Comparison of ENCODE assay signal across 1 cellular context in the genomic region with DNA sequence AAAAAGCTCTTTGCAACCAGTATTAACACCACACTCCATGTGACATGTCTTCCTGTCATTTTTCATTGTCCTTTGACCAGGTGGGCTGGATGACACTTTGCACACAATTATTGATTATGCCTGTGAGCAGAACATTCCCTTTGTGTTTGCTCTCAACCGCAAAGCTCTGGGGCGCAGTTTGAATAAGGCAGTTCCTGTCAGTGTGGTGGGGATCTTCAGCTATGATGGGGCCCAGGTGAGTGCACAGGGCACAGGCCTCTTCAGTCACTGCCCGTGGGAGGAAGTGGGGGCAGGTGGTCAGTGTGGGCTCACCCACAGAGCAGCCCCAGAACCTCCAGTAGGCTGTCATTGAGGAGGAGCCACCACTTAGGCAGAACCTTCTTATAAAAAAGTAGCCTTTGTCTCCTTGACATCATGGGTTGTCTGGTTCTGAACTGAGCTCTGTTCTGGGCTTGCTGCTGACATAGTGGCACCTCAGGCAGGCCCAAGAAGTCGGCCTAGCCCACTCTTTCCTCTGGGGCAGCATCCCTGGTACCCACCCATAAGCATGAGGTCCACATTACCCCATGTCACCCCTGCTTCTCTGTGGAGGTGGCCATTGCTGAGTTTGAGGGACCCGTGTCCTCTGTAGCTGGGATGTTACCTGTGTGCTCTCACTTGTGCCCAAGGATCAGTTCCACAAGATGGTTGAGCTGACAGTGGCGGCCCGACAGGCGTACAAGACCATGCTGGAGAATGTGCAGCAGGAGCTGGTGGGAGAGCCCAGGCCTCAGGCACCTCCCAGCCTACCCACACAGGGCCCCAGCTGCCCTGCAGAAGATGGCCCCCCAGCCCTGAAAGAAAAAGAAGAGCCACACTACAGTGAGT.
A peak's percentile ranks its signal among the peaks of the same experiment; 100 is the strongest.
TF ChIP-seq lines count a peak whose summit lies in the region.

No MANE protein-coding gene starts in this region.

TF ChIP-seq in HepG2, 621 proteins besides CTCF, POLR2A, EP300 and RAD21 (continued from another document and continues in another):
- TF ChIP-seq, protein P1, sequence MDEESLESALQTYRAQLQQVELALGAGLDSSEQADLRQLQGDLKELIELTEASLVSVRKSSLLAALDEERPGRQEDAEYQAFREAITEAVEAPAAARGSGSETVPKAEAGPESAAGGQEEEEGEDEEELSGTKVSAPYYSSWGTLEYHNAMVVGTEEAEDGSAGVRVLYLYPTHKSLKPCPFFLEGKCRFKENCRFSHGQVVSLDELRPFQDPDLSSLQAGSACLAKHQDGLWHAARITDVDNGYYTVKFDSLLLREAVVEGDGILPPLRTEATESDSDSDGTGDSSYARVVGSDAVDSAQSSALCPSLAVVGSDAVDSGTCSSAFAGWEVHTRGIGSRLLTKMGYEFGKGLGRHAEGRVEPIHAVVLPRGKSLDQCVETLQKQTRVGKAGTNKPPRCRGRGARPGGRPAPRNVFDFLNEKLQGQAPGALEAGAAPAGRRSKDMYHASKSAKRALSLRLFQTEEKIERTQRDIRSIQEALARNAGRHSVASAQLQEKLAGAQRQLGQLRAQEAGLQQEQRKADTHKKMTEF (CRISPR knock-in tag; IDR thresholded peaks at IDR 0.05), result peak; percentile 93
- TF ChIP-seq, protein P2, sequence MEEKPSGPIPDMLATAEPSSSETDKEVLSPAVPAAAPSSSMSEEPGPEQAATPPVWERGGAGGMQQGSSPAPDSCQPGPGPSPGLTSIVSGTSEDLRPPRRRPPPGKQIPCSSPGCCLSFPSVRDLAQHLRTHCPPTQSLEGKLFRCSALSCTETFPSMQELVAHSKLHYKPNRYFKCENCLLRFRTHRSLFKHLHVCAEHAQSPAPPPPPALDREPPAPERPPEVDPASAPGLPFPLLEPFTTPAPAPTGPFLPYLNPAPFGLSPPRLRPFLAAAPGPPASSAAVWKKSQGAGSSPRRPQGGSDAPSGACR (CRISPR knock-in tag; IDR thresholded peaks at IDR 0.05), result peak; percentile 43; the same call in 1 of the 2 replicates
- TF ChIP-seq STAG1 (CRISPR knock-in tag; IDR thresholded peaks at IDR 0.05) (no peak), SRSF9 (IDR thresholded peaks at IDR 0.05; ENCODE audit: borderline replicate concordance, insufficient read depth, low read depth, low read length, poor library complexity, severe bottlenecking) (no peak), KDM2A (CRISPR knock-in tag; IDR thresholded peaks at IDR 0.05; ENCODE audit: borderline replicate concordance, low read depth) (peak; percentile 35; the same call in 1 of the 2 replicates), ZNF333 (CRISPR knock-in tag; IDR thresholded peaks at IDR 0.05; ENCODE audit: borderline replicate concordance) (no peak), ZSCAN30 (CRISPR knock-in tag; IDR thresholded peaks at IDR 0.05) (no peak), CREB1 (IDR thresholded peaks at IDR 0.05) (0 out of 2 replicates have a peak, but pooled peaks have one; percentile 4), CREB1 (CRISPR knock-in tag; IDR thresholded peaks at IDR 0.05) (peak; percentile 86), NFKBIZ (CRISPR knock-in tag; IDR thresholded peaks at IDR 0.05) (peak; percentile 74; the same call in 1 of the 2 replicates), NR2F6 (IDR thresholded peaks at IDR 0.05) (peak; percentile 81), NR2F6 (CRISPR knock-in tag; IDR thresholded peaks at IDR 0.05) (peak; percentile 82), ZFYVE20 (CRISPR knock-in tag; IDR thresholded peaks at IDR 0.05; ENCODE audit: borderline replicate concordance, low read depth) (no peak), NFATC3 (CRISPR knock-in tag; IDR thresholded peaks at IDR 0.05) (no peak), ZMYM4 (CRISPR knock-in tag; IDR thresholded peaks at IDR 0.05) (peak; percentile 83), SRSF1 (optimal IDR thresholded peaks at IDR 0.05; ENCODE audit: low read depth, low read length) (no peak), SIX4 (CRISPR knock-in tag; IDR thresholded peaks at IDR 0.05) (peak; percentile 66; the same call in 1 of the 2 replicates), SKI (IDR thresholded peaks at IDR 0.05; ENCODE audit: partially characterized antibody) (peak; percentile 45), SRF (IDR thresholded peaks at IDR 0.05; ENCODE audit: low read depth, low read length) (peak; percentile 67; the same call in 1 of the 2 replicates), LCORL (IDR thresholded peaks at IDR 0.05) (no peak), LCORL (CRISPR knock-in tag; IDR thresholded peaks at IDR 0.05) (no peak), MAZ (IDR thresholded peaks at IDR 0.05; ENCODE audit: borderline replicate concordance, low read depth, low read length) (no peak), MAZ (CRISPR knock-in tag; IDR thresholded peaks at IDR 0.05; ENCODE audit: low read depth) (peak; percentile 34; the same call in 1 of the 2 replicates), PHF5A (CRISPR knock-in tag; IDR thresholded peaks at IDR 0.05; ENCODE audit: low read depth, unreplicated experiment) (peak; percentile 90), ZMYM2 (CRISPR knock-in tag; IDR thresholded peaks at IDR 0.05) (no peak), HIVEP1 (CRISPR knock-in tag; IDR thresholded peaks at IDR 0.05) (0 out of 2 replicates have a peak, but pooled peaks have one; percentile 23), HNF4A (CRISPR knock-in tag; IDR thresholded peaks at IDR 0.05) (peak; percentile 89), JARID2 (CRISPR knock-in tag; IDR thresholded peaks at IDR 0.05; ENCODE audit: insufficient replicate concordance) (peak; percentile 52), ARNT2 (CRISPR knock-in tag; IDR thresholded peaks at IDR 0.05; ENCODE audit: low read depth) (peak; percentile 58; the same call in 1 of the 2 replicates), TGIF2 (CRISPR knock-in tag; IDR thresholded peaks at IDR 0.05) (peak; percentile 99), NR2F1 (CRISPR knock-in tag; IDR thresholded peaks at IDR 0.05) (peak; percentile 31 to 36; a peak in 2 of 4 replicates), ZFP37 (CRISPR knock-in tag; IDR thresholded peaks at IDR 0.05; ENCODE audit: borderline replicate concordance) (no peak), ZNF17 (CRISPR knock-in tag; IDR thresholded peaks at IDR 0.05) (no peak)
- TF ChIP-seq, protein P3, sequence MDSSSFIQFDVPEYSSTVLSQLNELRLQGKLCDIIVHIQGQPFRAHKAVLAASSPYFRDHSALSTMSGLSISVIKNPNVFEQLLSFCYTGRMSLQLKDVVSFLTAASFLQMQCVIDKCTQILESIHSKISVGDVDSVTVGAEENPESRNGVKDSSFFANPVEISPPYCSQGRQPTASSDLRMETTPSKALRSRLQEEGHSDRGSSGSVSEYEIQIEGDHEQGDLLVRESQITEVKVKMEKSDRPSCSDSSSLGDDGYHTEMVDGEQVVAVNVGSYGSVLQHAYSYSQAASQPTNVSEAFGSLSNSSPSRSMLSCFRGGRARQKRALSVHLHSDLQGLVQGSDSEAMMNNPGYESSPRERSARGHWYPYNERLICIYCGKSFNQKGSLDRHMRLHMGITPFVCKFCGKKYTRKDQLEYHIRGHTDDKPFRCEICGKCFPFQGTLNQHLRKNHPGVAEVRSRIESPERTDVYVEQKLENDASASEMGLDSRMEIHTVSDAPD (CRISPR knock-in tag; IDR thresholded peaks at IDR 0.05), result 0 out of 2 replicates have a peak, but pooled peaks have one; percentile 35
- TF ChIP-seq, protein P4, sequence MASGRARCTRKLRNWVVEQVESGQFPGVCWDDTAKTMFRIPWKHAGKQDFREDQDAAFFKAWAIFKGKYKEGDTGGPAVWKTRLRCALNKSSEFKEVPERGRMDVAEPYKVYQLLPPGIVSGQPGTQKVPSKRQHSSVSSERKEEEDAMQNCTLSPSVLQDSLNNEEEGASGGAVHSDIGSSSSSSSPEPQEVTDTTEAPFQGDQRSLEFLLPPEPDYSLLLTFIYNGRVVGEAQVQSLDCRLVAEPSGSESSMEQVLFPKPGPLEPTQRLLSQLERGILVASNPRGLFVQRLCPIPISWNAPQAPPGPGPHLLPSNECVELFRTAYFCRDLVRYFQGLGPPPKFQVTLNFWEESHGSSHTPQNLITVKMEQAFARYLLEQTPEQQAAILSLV (CRISPR knock-in tag; IDR thresholded peaks at IDR 0.05; ENCODE audit: borderline replicate concordance), result peak; percentile 50; the same call in 1 of the 2 replicates
- TF ChIP-seq, protein P5, sequence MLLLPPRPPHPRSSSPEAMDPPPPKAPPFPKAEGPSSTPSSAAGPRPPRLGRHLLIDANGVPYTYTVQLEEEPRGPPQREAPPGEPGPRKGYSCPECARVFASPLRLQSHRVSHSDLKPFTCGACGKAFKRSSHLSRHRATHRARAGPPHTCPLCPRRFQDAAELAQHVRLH (CRISPR knock-in tag; IDR thresholded peaks at IDR 0.05; ENCODE audit: borderline replicate concordance, low read depth), result peak; percentile 95; the same call in 1 of the 2 replicates
- TF ChIP-seq, protein P6, sequence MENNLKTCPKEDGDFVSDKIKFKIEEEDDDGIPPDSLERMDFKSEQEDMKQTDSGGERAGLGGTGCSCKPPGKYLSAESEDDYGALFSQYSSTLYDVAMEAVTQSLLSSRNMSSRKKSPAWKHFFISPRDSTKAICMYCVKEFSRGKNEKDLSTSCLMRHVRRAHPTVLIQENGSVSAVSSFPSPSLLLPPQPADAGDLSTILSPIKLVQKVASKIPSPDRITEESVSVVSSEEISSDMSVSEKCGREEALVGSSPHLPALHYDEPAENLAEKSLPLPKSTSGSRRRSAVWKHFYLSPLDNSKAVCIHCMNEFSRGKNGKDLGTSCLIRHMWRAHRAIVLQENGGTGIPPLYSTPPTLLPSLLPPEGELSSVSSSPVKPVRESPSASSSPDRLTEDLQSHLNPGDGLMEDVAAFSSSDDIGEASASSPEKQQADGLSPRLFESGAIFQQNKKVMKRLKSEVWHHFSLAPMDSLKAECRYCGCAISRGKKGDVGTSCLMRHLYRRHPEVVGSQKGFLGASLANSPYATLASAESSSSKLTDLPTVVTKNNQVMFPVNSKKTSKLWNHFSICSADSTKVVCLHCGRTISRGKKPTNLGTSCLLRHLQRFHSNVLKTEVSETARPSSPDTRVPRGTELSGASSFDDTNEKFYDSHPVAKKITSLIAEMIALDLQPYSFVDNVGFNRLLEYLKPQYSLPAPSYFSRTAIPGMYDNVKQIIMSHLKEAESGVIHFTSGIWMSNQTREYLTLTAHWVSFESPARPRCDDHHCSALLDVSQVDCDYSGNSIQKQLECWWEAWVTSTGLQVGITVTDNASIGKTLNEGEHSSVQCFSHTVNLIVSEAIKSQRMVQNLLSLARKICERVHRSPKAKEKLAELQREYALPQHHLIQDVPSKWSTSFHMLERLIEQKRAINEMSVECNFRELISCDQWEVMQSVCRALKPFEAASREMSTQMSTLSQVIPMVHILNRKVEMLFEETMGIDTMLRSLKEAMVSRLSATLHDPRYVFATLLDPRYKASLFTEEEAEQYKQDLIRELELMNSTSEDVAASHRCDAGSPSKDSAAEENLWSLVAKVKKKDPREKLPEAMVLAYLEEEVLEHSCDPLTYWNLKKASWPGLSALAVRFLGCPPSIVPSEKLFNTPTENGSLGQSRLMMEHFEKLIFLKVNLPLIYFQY (CRISPR knock-in tag; IDR thresholded peaks at IDR 0.05; ENCODE audit: borderline replicate concordance), result peak; percentile 87
- TF ChIP-seq, protein P7, sequence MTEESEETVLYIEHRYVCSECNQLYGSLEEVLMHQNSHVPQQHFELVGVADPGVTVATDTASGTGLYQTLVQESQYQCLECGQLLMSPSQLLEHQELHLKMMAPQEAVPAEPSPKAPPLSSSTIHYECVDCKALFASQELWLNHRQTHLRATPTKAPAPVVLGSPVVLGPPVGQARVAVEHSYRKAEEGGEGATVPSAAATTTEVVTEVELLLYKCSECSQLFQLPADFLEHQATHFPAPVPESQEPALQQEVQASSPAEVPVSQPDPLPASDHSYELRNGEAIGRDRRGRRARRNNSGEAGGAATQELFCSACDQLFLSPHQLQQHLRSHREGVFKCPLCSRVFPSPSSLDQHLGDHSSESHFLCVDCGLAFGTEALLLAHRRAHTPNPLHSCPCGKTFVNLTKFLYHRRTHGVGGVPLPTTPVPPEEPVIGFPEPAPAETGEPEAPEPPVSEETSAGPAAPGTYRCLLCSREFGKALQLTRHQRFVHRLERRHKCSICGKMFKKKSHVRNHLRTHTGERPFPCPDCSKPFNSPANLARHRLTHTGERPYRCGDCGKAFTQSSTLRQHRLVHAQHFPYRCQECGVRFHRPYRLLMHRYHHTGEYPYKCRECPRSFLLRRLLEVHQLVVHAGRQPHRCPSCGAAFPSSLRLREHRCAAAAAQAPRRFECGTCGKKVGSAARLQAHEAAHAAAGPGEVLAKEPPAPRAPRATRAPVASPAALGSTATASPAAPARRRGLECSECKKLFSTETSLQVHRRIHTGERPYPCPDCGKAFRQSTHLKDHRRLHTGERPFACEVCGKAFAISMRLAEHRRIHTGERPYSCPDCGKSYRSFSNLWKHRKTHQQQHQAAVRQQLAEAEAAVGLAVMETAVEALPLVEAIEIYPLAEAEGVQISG (CRISPR knock-in tag; IDR thresholded peaks at IDR 0.05), result peak; percentile 46
- TF ChIP-seq, protein P8, sequence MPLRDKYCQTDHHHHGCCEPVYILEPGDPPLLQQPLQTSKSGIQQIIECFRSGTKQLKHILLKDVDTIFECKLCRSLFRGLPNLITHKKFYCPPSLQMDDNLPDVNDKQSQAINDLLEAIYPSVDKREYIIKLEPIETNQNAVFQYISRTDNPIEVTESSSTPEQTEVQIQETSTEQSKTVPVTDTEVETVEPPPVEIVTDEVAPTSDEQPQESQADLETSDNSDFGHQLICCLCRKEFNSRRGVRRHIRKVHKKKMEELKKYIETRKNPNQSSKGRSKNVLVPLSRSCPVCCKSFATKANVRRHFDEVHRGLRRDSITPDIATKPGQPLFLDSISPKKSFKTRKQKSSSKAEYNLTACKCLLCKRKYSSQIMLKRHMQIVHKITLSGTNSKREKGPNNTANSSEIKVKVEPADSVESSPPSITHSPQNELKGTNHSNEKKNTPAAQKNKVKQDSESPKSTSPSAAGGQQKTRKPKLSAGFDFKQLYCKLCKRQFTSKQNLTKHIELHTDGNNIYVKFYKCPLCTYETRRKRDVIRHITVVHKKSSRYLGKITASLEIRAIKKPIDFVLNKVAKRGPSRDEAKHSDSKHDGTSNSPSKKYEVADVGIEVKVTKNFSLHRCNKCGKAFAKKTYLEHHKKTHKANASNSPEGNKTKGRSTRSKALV (CRISPR knock-in tag; IDR thresholded peaks at IDR 0.05), result no peak
- TF ChIP-seq, protein P9, sequence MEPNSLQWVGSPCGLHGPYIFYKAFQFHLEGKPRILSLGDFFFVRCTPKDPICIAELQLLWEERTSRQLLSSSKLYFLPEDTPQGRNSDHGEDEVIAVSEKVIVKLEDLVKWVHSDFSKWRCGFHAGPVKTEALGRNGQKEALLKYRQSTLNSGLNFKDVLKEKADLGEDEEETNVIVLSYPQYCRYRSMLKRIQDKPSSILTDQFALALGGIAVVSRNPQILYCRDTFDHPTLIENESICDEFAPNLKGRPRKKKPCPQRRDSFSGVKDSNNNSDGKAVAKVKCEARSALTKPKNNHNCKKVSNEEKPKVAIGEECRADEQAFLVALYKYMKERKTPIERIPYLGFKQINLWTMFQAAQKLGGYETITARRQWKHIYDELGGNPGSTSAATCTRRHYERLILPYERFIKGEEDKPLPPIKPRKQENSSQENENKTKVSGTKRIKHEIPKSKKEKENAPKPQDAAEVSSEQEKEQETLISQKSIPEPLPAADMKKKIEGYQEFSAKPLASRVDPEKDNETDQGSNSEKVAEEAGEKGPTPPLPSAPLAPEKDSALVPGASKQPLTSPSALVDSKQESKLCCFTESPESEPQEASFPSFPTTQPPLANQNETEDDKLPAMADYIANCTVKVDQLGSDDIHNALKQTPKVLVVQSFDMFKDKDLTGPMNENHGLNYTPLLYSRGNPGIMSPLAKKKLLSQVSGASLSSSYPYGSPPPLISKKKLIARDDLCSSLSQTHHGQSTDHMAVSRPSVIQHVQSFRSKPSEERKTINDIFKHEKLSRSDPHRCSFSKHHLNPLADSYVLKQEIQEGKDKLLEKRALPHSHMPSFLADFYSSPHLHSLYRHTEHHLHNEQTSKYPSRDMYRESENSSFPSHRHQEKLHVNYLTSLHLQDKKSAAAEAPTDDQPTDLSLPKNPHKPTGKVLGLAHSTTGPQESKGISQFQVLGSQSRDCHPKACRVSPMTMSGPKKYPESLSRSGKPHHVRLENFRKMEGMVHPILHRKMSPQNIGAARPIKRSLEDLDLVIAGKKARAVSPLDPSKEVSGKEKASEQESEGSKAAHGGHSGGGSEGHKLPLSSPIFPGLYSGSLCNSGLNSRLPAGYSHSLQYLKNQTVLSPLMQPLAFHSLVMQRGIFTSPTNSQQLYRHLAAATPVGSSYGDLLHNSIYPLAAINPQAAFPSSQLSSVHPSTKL (CRISPR knock-in tag; IDR thresholded peaks at IDR 0.05), result peak; percentile 95
